Comparison of ENCODE assay signal across 20 cellular contexts in genomic region chr9:69471433-69471832, GRCh38.
DNase-seq lines count a peak whose midpoint lies in the region; ATAC-seq and TF ChIP-seq lines count a peak whose summit lies in the region.
"Had no signal": no experiment of that assay in that cellular context is flagged by ENCODE, and none has a peak within 500 bp of the region (broad histone marks: within the 10 kb centered on the region; RNA-seq: fewer than 3 reads in every experiment).

No MANE protein-coding gene starts in this region.

- DNase-seq in HPDE6-E6E7 (ENCODE audit: extremely low spot score) (peak; percentile 20), RWPE1 (ENCODE audit: low spot score) (peak; percentile 38), fibroblast of pulmonary artery (ENCODE audit: low read depth) (peak; percentile 53), non-pigmented ciliary epithelial cell (ENCODE audit: low read depth) (peak; percentile 19), NCI-H146 treated with DMSO at 0.1 percent for 48 hours (lab: John Stamatoyannopoulos, UW; ENCODE audit: unreplicated experiment) (no peak), AML-193 (lab: John Stamatoyannopoulos, UW) (no peak)
- DNase-seq: activated CD8-positive, alpha-beta T cell treated with anti-CD3 and anti-CD28 coated beads, Interleukin-2, amount 10 ng/mL, durations not matched to agents 7 days and 5 days; activated naive CD8-positive, alpha-beta T cell treated with anti-CD3 and anti-CD28 coated beads, Interleukin-2, amount 10 ng/mL, durations not matched to agents 7 days and 5 days; activated T-cell treated with anti-CD3 and anti-CD28 coated beads, Interleukin-2, amount 50 U/mL, for 48 hours; effector CD8-positive, alpha-beta T cell; GM23248; KBM-7; left lung; NCI-H1436 treated with DMSO at 0.1 percent for 48 hours; NCI-H345; posterior cingulate gyrus; stimulated activated CD4-positive, alpha-beta T cell treated with anti-CD3 and anti-CD28 coated beads, Interleukin-12 subunit alpha, Interleukin-12 subunit beta, amount 100 ng/mL, for 4 hours; T-cell had no signal

- POLR2A ChIA-PET in RWPE1 (lab: Yijun Ruan, JAX; ENCODE audit: low non-redundant PET) = no interaction called here

- TF ChIP-seq CTCF in RWPE1 (conservative IDR thresholded peaks at IDR 0.05; ENCODE audit: low read depth) (no peak), fibroblast of pulmonary artery (IDR thresholded peaks at IDR 0.05; ENCODE audit: low read length, missing control alignments) (no peak)

- CTCF ChIA-PET in RWPE1 (lab: Yijun Ruan, JAX) = no interaction called here

- no peak for ATAC-seq in GM19467 (IDR thresholded peaks at IDR 0.05; ENCODE audit: unreplicated experiment)
- ATAC-seq: activated CD8-positive, alpha-beta T cell treated with anti-CD3 and anti-CD28 coated beads, Interleukin-2, amount 10 ng/mL, durations not matched to agents 7 days and 5 days; left lung; T-cell had no signal

- H3K4me3 ChIP-seq in fibroblast of pulmonary artery (replicated peaks; ENCODE audit: low read depth, low read length) = no peak overlapping the region
- H3K4me3 ChIP-seq: GM23248, left lung, thoracic aorta had no signal

- no peak overlapping the region for H3K27ac ChIP-seq in RWPE1
- H3K27ac ChIP-seq: GM23248, left lung, thoracic aorta had no signal

Comparison
In these comparisons a context has a peak if more than half of its experiments do, and no peak if none do; other contexts are left out.
1. DNase-seq: peak in HPDE6-E6E7 (single experiment), RWPE1 (single experiment), fibroblast of pulmonary artery (single experiment) and non-pigmented ciliary epithelial cell (single experiment); none in NCI-H146 treated with DMSO at 0.1 percent for 48 hours (single experiment) and AML-193 (0 of 2).